In genomic region chr2:219173176-219173575, GRCh38 we compare ENCODE assay signal across 21 cellular contexts. TPM values are rescaled to one million over a fixed set of nuclear protein-coding genes. Genes with fewer than 3 reads are reported as not detected.
"Had no signal": no experiment of that assay in that cellular context is flagged by ENCODE, and none has a peak within 500 bp of the region (broad histone marks: within the 10 kb centered on the region; RNA-seq: fewer than 3 reads in every experiment).

No MANE protein-coding gene starts in this region.

- H3K9ac ChIP-seq: parathyroid adenoma had no signal

- ATAC-seq: gastrocnemius medialis; lower lobe of right lung; natural killer cell treated with Interleukin-12 subunit alpha and Interleukin-12 subunit beta and Interleukin-15 and Interleukin-18, amount 100 ng/mL, for 72 hours; stimulated activated memory B cell treated with anti-CD40 and anti-IgM and Interleukin-4, amounts not matched to agents 10 μg/mL and 1 μg/mL and 100 μg/mL, for 72 hours had no signal

- H3K9me3 Mint-ChIP-seq: activated T-helper 2 cell treated with anti-CD3 and anti-CD28 coated beads, Interferon-gamma antibody, Interleukin-2, Interleukin-4, amounts not matched to agents 10 μg/mL and 5 μg/mL and 100 μg/mL, durations not matched to agents 14 hours and 24 hours and 36 hours; natural killer cell treated with Interleukin-12 subunit alpha and Interleukin-12 subunit beta and Interleukin-15 and Interleukin-18, amount 100 ng/mL, for 72 hours; stimulated activated memory B cell treated with anti-CD40 and anti-IgM and Interleukin-4, amounts not matched to agents 10 μg/mL and 1 μg/mL and 100 μg/mL, for 72 hours had no signal

- H3K27ac ChIP-seq: coronary artery, lower lobe of right lung, parathyroid adenoma, SJSA1, VCaP had no signal

- H3K27me3 ChIP-seq: breast epithelium, gastrocnemius medialis, sigmoid colon, SJSA1, tibial artery had no signal

- H3K27ac Mint-ChIP-seq: activated T-helper 2 cell treated with anti-CD3 and anti-CD28 coated beads, Interferon-gamma antibody, Interleukin-2, Interleukin-4, amounts not matched to agents 10 μg/mL and 5 μg/mL and 100 μg/mL, durations not matched to agents 14 hours and 24 hours and 36 hours had no signal

- DNase-seq: activated CD4-positive, CD25-positive, alpha-beta regulatory T cell treated with anti-CD3 and anti-CD28 coated beads, Interleukin-2, amount 50 U/mL, for 72 hours; activated naive CD4-positive, alpha-beta T cell treated with Interleukin-2 at 50 U/mL for 16 hours; activated T-cell treated with anti-CD3 and anti-CD28 coated beads for 4 hours; effector CD4-positive, alpha-beta T cell; gastrocnemius medialis; lower lobe of right lung; sigmoid colon; stimulated activated CD4-positive, alpha-beta T cell treated with anti-CD3 and anti-CD28 coated beads, Interleukin-4, amount 100 ng/mL, for 24 hours; substantia nigra; T-helper 2 cell; tibial artery had no signal

- FAIRE-seq: astrocyte, keratinocyte had no signal

- H2AFZ ChIP-seq: parathyroid adenoma had no signal

- H3K79me2 ChIP-seq: parathyroid adenoma had no signal

- H3K4me3 ChIP-seq: breast epithelium, coronary artery, gastrocnemius medialis, lower lobe of right lung, sigmoid colon, SJSA1, tibial artery had no signal

- H3K27me3 Mint-ChIP-seq: natural killer cell treated with Interleukin-12 subunit alpha and Interleukin-12 subunit beta and Interleukin-15 and Interleukin-18, amount 100 ng/mL, for 72 hours; stimulated activated memory B cell treated with anti-CD40 and anti-IgM and Interleukin-4, amounts not matched to agents 10 μg/mL and 1 μg/mL and 100 μg/mL, for 72 hours had no signal

- H3K36me3 ChIP-seq: breast epithelium had no signal

- H3K9me3 ChIP-seq: breast epithelium, gastrocnemius medialis, lower lobe of right lung, sigmoid colon, SJSA1, tibial artery had no signal

- H3K4me3 Mint-ChIP-seq: natural killer cell treated with Interleukin-12 subunit alpha and Interleukin-12 subunit beta and Interleukin-15 and Interleukin-18, amount 100 ng/mL, for 72 hours; stimulated activated memory B cell treated with anti-CD40 and anti-IgM and Interleukin-4, amounts not matched to agents 10 μg/mL and 1 μg/mL and 100 μg/mL, for 72 hours had no signal

RNA-seq across cellular contexts. Expression of gene SLC23A3, which starts 3.3 kb away (rescaled TPM):
- total RNA-seq: SJSA1 had no signal
